In the genomic region with DNA sequence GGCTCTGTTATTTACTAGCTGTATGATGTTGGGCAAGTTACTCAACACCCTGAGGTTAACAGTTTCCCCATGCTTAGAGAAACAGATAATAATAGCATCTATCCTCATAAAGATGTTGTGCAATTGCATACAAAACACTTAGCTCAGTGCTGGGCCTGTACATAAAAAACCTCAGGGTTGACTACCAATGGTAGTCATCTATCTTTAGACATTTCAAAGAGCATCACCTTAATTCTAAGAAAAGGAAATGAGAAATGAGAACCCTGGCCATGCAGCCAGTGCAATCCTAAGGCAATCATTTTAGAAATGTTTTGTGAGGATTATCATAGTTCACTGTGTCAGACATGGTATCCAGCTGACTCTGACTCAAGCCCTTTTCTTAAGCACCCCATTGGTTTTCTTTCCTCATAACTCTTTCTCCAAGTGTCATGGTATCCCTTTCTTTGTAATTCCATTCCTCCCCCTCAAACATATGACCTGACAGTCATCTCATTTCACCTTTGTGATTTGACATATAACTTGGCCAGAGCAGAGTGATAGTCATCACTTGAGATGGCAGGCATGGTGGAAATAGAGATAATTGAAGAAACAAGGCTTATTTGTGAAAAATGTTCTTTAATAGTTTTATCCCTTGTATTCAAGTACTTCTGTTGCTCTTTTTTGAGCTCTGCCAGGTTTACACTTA, we compare ENCODE assay signal across 11 cellular contexts. TPM values are rescaled to one million over a fixed set of nuclear protein-coding genes. Genes with fewer than 3 reads are reported as not detected.
DNase-seq lines count a peak whose midpoint lies in the region; ATAC-seq and TF ChIP-seq lines count a peak whose summit lies in the region.
"Had no signal": no experiment of that assay in that cellular context is flagged by ENCODE, and none has a peak within 500 bp of the region (broad histone marks: within the 10 kb centered on the region; RNA-seq: fewer than 3 reads in every experiment).

No MANE protein-coding gene starts in this region.

- POLR2A ChIA-PET in WTC11 (lab: Charles Lee) = no interaction called here

- H3K27me3 Mint-ChIP-seq in WTC11 (ENCODE audit: low read depth) = no peaks in the 10 kb centered on the region

- CTCF ChIA-PET in WTC11 (lab: Charles Lee) = interaction anchor here (0.6 kb wide), 1 partner anchor 12 kb away, joined by 3 read pairs; no protein-coding TSS in a partner anchor

- no peaks in the 10 kb centered on the region for H3K4me1 Mint-ChIP-seq in WTC11

- H3K27ac Mint-ChIP-seq in WTC11 = no peak overlapping the region

- H3K36me3 Mint-ChIP-seq in WTC11 = no peaks in the 10 kb centered on the region

- ATAC-seq in HG02763 (IDR thresholded peaks at IDR 0.05; ENCODE audit: unreplicated experiment) (no peak), WTC11 (no peak)

- DNase-seq in AG08395 (ENCODE audit: low spot score) = peak; percentile 58
- DNase-seq in HS-5 (ENCODE audit: low read depth) = peak; percentile 64
- peak; percentile 99 for DNase-seq in amniotic epithelial cell (ENCODE audit: low read depth)
- DNase-seq in myocyte (ENCODE audit: low read depth) = peak; percentile 83
- DNase-seq in WTC11 (ENCODE audit: low spot score) = no peak
- no peak for DNase-seq in NCI-H2029 treated with DMSO at 0.1 percent for 48 hours (lab: John Stamatoyannopoulos, UW)
- no peak for DNase-seq in activated naive CD4-positive, alpha-beta T cell treated with anti-CD3 and anti-CD28 coated beads, Interleukin-2, amount 50 U/mL, for 16 hours
- DNase-seq: NCI-H1930; ovary; stimulated activated CD8-positive, alpha-beta memory T cell treated with anti-CD3 and anti-CD28 coated beads, Interleukin-4, amount 100 ng/mL, for 48 hours had no signal

- peaks cover 14% of the 10 kb centered on the region for H3K9me3 Mint-ChIP-seq in WTC11

- no peak overlapping the region for H3K4me3 Mint-ChIP-seq in WTC11

- TF ChIP-seq CTCF in WTC11 (IDR thresholded peaks at IDR 0.05) = no peak

TF ChIP-seq in WTC11, 78 proteins besides CTCF, POLR2A, EP300 and RAD21:
- TF ChIP-seq, protein P1, sequence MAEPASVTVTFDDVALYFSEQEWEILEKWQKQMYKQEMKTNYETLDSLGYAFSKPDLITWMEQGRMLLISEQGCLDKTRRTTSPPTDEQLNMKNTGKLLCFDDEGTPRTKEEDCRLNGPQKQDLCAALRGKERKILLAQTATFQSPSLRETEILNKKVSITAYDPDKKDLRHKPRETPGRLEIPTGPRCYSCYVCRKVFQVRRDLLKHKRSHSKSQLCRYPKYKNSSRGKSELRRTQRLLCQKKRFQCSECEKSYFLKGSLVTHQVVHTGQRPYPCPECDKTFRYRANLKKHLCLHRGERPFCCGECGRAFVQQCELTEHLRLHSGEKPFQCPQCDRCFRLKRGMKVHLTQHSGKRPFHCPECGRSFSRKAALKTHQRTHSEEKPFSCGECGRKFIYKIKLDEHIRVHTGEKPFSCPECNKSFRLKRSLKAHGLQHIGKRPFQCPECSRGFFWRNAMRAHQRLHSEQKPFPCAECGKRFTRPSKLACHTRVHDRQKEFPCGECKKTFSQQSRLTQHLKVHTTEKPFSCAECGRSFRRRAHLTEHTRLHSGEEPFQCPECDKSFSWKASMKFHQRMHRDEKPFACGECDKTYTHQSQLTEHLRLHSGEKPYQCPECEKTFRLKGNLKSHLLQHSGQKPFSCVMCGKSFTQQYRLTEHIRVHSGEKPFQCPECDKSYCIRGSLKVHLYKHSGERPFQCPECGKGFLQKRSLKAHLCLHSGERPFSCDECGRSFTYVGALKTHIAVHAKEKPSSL (CRISPR knock-in tag; conservative IDR thresholded peaks at IDR 0.05) = no peak
- TF ChIP-seq USF2 (CRISPR knock-in tag; IDR thresholded peaks at IDR 0.05) = no peak
- TF ChIP-seq JUN (CRISPR knock-in tag; IDR thresholded peaks at IDR 0.05) = no peak
- TF ChIP-seq GRHL2 (CRISPR knock-in tag; IDR thresholded peaks at IDR 0.05; ENCODE audit: insufficient replicate concordance, severe bottlenecking) = no peak
- no peak for TF ChIP-seq ZNF263 (CRISPR knock-in tag; IDR thresholded peaks at IDR 0.05; ENCODE audit: low read depth)
- TF ChIP-seq ZNF671 (CRISPR knock-in tag; IDR thresholded peaks at IDR 0.05) = no peak
- TF ChIP-seq NR1H2 (CRISPR knock-in tag; IDR thresholded peaks at IDR 0.05) = no peak
- TF ChIP-seq, protein P2, sequence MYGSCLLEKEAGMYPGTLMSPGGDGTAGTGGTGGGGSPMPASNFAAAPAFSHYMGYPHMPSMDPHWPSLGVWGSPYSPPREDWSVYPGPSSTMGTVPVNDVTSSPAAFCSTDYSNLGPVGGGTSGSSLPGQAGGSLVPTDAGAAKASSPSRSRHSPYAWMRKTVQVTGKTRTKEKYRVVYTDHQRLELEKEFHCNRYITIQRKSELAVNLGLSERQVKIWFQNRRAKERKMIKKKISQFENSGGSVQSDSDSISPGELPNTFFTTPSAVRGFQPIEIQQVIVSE (CRISPR knock-in tag; IDR thresholded peaks at IDR 0.05; ENCODE audit: borderline replicate concordance) = no peak
- TF ChIP-seq CREB1 (CRISPR knock-in tag; IDR thresholded peaks at IDR 0.05) = no peak
- TF ChIP-seq, protein P3, sequence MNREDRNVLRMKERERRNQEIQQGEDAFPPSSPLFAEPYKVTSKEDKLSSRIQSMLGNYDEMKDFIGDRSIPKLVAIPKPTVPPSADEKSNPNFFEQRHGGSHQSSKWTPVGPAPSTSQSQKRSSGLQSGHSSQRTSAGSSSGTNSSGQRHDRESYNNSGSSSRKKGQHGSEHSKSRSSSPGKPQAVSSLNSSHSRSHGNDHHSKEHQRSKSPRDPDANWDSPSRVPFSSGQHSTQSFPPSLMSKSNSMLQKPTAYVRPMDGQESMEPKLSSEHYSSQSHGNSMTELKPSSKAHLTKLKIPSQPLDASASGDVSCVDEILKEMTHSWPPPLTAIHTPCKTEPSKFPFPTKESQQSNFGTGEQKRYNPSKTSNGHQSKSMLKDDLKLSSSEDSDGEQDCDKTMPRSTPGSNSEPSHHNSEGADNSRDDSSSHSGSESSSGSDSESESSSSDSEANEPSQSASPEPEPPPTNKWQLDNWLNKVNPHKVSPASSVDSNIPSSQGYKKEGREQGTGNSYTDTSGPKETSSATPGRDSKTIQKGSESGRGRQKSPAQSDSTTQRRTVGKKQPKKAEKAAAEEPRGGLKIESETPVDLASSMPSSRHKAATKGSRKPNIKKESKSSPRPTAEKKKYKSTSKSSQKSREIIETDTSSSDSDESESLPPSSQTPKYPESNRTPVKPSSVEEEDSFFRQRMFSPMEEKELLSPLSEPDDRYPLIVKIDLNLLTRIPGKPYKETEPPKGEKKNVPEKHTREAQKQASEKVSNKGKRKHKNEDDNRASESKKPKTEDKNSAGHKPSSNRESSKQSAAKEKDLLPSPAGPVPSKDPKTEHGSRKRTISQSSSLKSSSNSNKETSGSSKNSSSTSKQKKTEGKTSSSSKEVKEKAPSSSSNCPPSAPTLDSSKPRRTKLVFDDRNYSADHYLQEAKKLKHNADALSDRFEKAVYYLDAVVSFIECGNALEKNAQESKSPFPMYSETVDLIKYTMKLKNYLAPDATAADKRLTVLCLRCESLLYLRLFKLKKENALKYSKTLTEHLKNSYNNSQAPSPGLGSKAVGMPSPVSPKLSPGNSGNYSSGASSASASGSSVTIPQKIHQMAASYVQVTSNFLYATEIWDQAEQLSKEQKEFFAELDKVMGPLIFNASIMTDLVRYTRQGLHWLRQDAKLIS (CRISPR knock-in tag; IDR thresholded peaks at IDR 0.05; ENCODE audit: borderline replicate concordance) = no peak
- TF ChIP-seq ZNF138 (CRISPR knock-in tag; conservative IDR thresholded peaks at IDR 0.05) = no peak
- TF ChIP-seq SMAD4 (CRISPR knock-in tag; IDR thresholded peaks at IDR 0.05) = no peak

RNA-seq across cellular contexts. Expression of gene OSBPL8, which starts 29.5 kb away (rescaled TPM):
- total RNA-seq in myocyte = 58.1 and 65.4 TPM in 2 replicates
- 17.8 TPM for polyA plus RNA-seq in myocyte (2012)
- total RNA-seq in WTC11 (2021) = 68.7 to 81.7 TPM (median 72.8 TPM) in 3 replicates

Comparison
In these comparisons a context has a peak if more than half of its experiments do, and no peak if none do; other contexts are left out.
1. DNase-seq: peak in AG08395 (single experiment), HS-5 (single experiment), amniotic epithelial cell (single experiment) and myocyte (single experiment); none in WTC11 (single experiment), NCI-H2029 treated with DMSO at 0.1 percent for 48 hours (single experiment) and activated naive CD4-positive, alpha-beta T cell treated with anti-CD3 and anti-CD28 coated beads, Interleukin-2, amount 50 U/mL, for 16 hours (single experiment).